Comparison of ENCODE assay signal across 18 cellular contexts in genomic region chr2:237424544-237424943, GRCh38.
"Had no signal": no experiment of that assay in that cellular context is flagged by ENCODE, and none has a peak within 500 bp of the region (broad histone marks: within the 10 kb centered on the region; RNA-seq: fewer than 3 reads in every experiment).

No MANE protein-coding gene starts in this region.

- H3K36me3 ChIP-seq: gastroesophageal sphincter, heart right ventricle, lower lobe of right lung, neutrophil, tibial artery had no signal

- H3K27ac ChIP-seq: gastroesophageal sphincter, lower lobe of right lung, neutrophil, tibial artery had no signal

- H3K9me3 ChIP-seq: gastroesophageal sphincter, heart right ventricle, lower lobe of right lung, neutrophil, tibial artery had no signal

- H3K9me3 Mint-ChIP-seq: T-helper 1 cell treated with Interleukin-12 subunit alpha and Interleukin-12 subunit beta and Interleukin-4 antibody, amounts not matched to agents 30 μg/mL and 1 μg/mL, for 36 hours; WTC11 had no signal

- DNase-seq: activated CD4-positive, alpha-beta T cell treated with anti-CD3 and anti-CD28 coated beads for 48 hours; activated CD8-positive, alpha-beta memory T cell treated with anti-CD3 and anti-CD28 coated beads, Interleukin-2, amount 50 U/mL, for 4 hours; activated CD8-positive, alpha-beta T cell treated with anti-CD3 and anti-CD28 coated beads, Interleukin-2, amount 10 ng/mL, durations not matched to agents 7 days and 5 days; erythroblast; heart right ventricle; left cardiac atrium; lower lobe of right lung; naive B cell; posterior cingulate gyrus; retina; stimulated activated CD4-positive, alpha-beta T cell treated with anti-CD3 and anti-CD28 coated beads, Interleukin-15, amount 100 ng/mL, for 24 hours; stimulated activated CD4-positive, alpha-beta T cell treated with anti-CD3 and anti-CD28 coated beads, Interleukin-4, amount 100 ng/mL, for 1 hour; stimulated activated naive CD4-positive, alpha-beta T cell; tibial artery had no signal

- H3K36me3 Mint-ChIP-seq: naive B cell, WTC11 had no signal

- ATAC-seq: activated CD8-positive, alpha-beta T cell treated with anti-CD3 and anti-CD28 coated beads, Interleukin-2, amount 10 ng/mL, durations not matched to agents 7 days and 5 days; gastroesophageal sphincter; heart right ventricle; left cardiac atrium; lower lobe of right lung; WTC11 had no signal

- H3K4me3 ChIP-seq: gastroesophageal sphincter, heart right ventricle, lower lobe of right lung, tibial artery had no signal

- H3K27me3 ChIP-seq: gastroesophageal sphincter, tibial artery had no signal

- H3K27ac Mint-ChIP-seq: activated CD8-positive, alpha-beta T cell treated with anti-CD3 and anti-CD28 coated beads, Interleukin-2, amount 10 ng/mL, durations not matched to agents 7 days and 5 days; T-helper 1 cell treated with Interleukin-12 subunit alpha and Interleukin-12 subunit beta and Interleukin-4 antibody, amounts not matched to agents 30 μg/mL and 1 μg/mL, for 36 hours; WTC11 had no signal

- H3K4me3 Mint-ChIP-seq: activated CD8-positive, alpha-beta T cell treated with anti-CD3 and anti-CD28 coated beads, Interleukin-2, amount 10 ng/mL, durations not matched to agents 7 days and 5 days; naive B cell; T-helper 1 cell treated with Interleukin-12 subunit alpha and Interleukin-12 subunit beta and Interleukin-4 antibody, amounts not matched to agents 30 μg/mL and 1 μg/mL, for 36 hours; WTC11 had no signal
